21 cellular contexts compared by ENCODE assay signal in genomic region chr17:43132117-43132516, GRCh38. TPM values are rescaled to one million over a fixed set of nuclear protein-coding genes. Genes with fewer than 3 reads are reported as not detected.
DNase-seq lines count a peak whose midpoint lies in the region; ATAC-seq, FAIRE-seq and TF ChIP-seq lines count a peak whose summit lies in the region.
"Had no signal": no experiment of that assay in that cellular context is flagged by ENCODE, and none has a peak within 500 bp of the region (broad histone marks: within the 10 kb centered on the region; RNA-seq: fewer than 3 reads in every experiment).

No MANE protein-coding gene starts in this region.

- POLR2A ChIA-PET in A549 (lab: Yijun Ruan, JAX) (no interaction called here), IMR-90 (lab: Charles Lee; ENCODE audit: unreplicated experiment) (interaction anchor here (0.6 kb wide), 1 partner anchor 14 kb away, joined by 7 read pairs; no protein-coding TSS in a partner anchor)

- no peak for DNase-seq in A549 (ENCODE audit: low read depth in 1 of 2, low spot score in 1 of 2)
- no peak for DNase-seq in IMR-90
- DNase-seq in T-helper 17 cell = no peak
- DNase-seq in upper lobe of right lung = no peak
- no peak for DNase-seq in esophagus squamous epithelium (lab: John Stamatoyannopoulos, UW)
- DNase-seq: ACHN; BE2C; Caco-2; CD4-positive, alpha-beta T cell; DMS79; GDM1; HCEC 1CT had no signal

- H3K9me1 ChIP-seq in IMR-90 (ENCODE audit: insufficient read depth, low read length) = no peaks in the 10 kb centered on the region

- H2BK5ac ChIP-seq in IMR-90 (ENCODE audit: low read depth, low read length, poor library complexity, severe bottlenecking) = no peak overlapping the region

- H3K9me3 ChIP-seq in A549 (no peaks in the 10 kb centered on the region), IMR-90 (ENCODE audit: control insufficient read depth, insufficient read depth, low read length) (no peaks in the 10 kb centered on the region), T-helper 17 cell (ENCODE audit: control insufficient read depth, low read length, poor library complexity, severe bottlenecking) (no peaks in the 10 kb centered on the region), upper lobe of right lung (no peaks in the 10 kb centered on the region), esophagus squamous epithelium (no peaks in the 10 kb centered on the region)
- H3K9me3 ChIP-seq: BE2C, Caco-2 had no signal

- H3K27ac Mint-ChIP-seq in T-helper 17 cell = peak overlapping the region; percentile 0
- H3K27ac Mint-ChIP-seq: CD4-positive, alpha-beta T cell; GM23338; IgD-negative memory B cell had no signal

- peaks cover 7% of the 10 kb centered on the region for H3K4me1 Mint-ChIP-seq in T-helper 17 cell
- H3K4me1 Mint-ChIP-seq: GM23338 had no signal

- CTCF ChIA-PET in A549 (lab: Yijun Ruan, JAX) (interaction anchor here (1.0 kb wide), 1 partner anchor 50 kb away, joined by 3 read pairs; no protein-coding TSS in a partner anchor), IMR-90 (lab: Yijun Ruan, JAX) (no interaction called here)

- 95% methylated on average over 2 of the region's 2 CpGs for WGBS in A549 (ENCODE audit: missing lambda C conversion rate)
- WGBS in IMR-90 (ENCODE audit: extremely low coverage in 2 of 2, insufficient read length in 1 of 2), 2 experiments = no CpG with 5 or more reads among the region's 2 CpGs
- WGBS in esophagus squamous epithelium, 2 donors = 92% methylated on average over 2 of the region's 2 CpGs; no CpG with 5 or more reads in 1 of the 2 donors

- H3K27me3 ChIP-seq in IMR-90 (ENCODE audit: control insufficient read depth, insufficient read depth, low read length) = no peaks in the 10 kb centered on the region
- no peaks in the 10 kb centered on the region for H3K27me3 ChIP-seq in upper lobe of right lung
- H3K27me3 ChIP-seq in esophagus squamous epithelium = no peaks in the 10 kb centered on the region
- H3K27me3 ChIP-seq: BE2C had no signal

- H2BK15ac ChIP-seq in IMR-90 (ENCODE audit: low read depth, low read length) = no peak overlapping the region

- no peak overlapping the region for H2AFZ ChIP-seq in IMR-90 (replicated peaks; ENCODE audit: low read length, poor library complexity)
- H2AFZ ChIP-seq: GM23338 had no signal

- no peak for TF ChIP-seq EP300 in A549 (IDR thresholded peaks at IDR 0.05)

- H3K4me3 ChIP-seq in A549 (no peak overlapping the region), IMR-90 (ENCODE audit: insufficient read depth, low read depth, low read length) (no peak overlapping the region), upper lobe of right lung (no peak overlapping the region), esophagus squamous epithelium (no peak overlapping the region)
- H3K4me3 ChIP-seq: GM23338 had no signal

- dilution Hi-C loops in IMR-90 (cut with HindIII; ENCODE audit: low sequenced_read_pairs, unreplicated experiment) = no loop called here

- H3K18ac ChIP-seq in IMR-90 (ENCODE audit: low read depth, low read length) = no peak overlapping the region

- H2AK5ac ChIP-seq in IMR-90 (ENCODE audit: low read depth, low read length) = no peak overlapping the region

- H4K91ac ChIP-seq in IMR-90 (ENCODE audit: insufficient read depth, low read depth, low read length) = no peak overlapping the region

- TF ChIP-seq RAD21 in A549 (conservative IDR thresholded peaks at IDR 0.05 in 1 of 2, IDR thresholded peaks at IDR 0.05 in 1 of 2) = no peak
- no peak for TF ChIP-seq RAD21 in IMR-90 (IDR thresholded peaks at IDR 0.05; ENCODE audit: low read length)

- H2BK20ac ChIP-seq in IMR-90 (ENCODE audit: low read depth, low read length) = no peak overlapping the region

- BruUV-seq in IMR-90 (replicated peaks; lab: Mats Ljungman, UMichigan) = no TSS peak

- H4K8ac ChIP-seq in IMR-90 (ENCODE audit: low read depth in 2 of 2, low read length in 2 of 2) = no peak overlapping the region

- intact Hi-C loops in IMR-90 (cut with micrococcal nuclease) = no loop called here
- intact Hi-C loops in upper lobe of right lung (cut with DNase I) = no loop called here
- intact Hi-C loops in esophagus squamous epithelium (cut with DNase I) = no loop called here

- ATAC-seq in A549 = no peak
- ATAC-seq in IMR-90 (ENCODE audit: low read depth) = no peak
- no peak for ATAC-seq in T-helper 17 cell
- peak; percentile 36 for ATAC-seq in upper lobe of right lung
- no peak for ATAC-seq in HG02610 (IDR thresholded peaks at IDR 0.05; ENCODE audit: unreplicated experiment)
- ATAC-seq: GM23338 had no signal

- in situ Hi-C loops in IMR-90 (cut with MboI; ENCODE audit: low sequenced_read_pairs) = no loop called here

- TF ChIP-seq CTCF in A549 (IDR thresholded peaks at IDR 0.05) (no peak), IMR-90 (conservative IDR thresholded peaks at IDR 0.05; ENCODE audit: low read depth, low read length) (no peak), upper lobe of right lung (IDR thresholded peaks at IDR 0.05) (no peak), esophagus squamous epithelium (IDR thresholded peaks at IDR 0.05) (no peak)

- no peak overlapping the region for H3K14ac ChIP-seq in IMR-90 (replicated peaks; ENCODE audit: low read depth, low read length)

- H2AK9ac ChIP-seq in IMR-90 (replicated peaks; ENCODE audit: low read depth, low read length, poor library complexity) = no peak overlapping the region

- no peaks in the 10 kb centered on the region for H3K27me3 Mint-ChIP-seq in T-helper 17 cell
- H3K27me3 Mint-ChIP-seq: CD4-positive, alpha-beta T cell; IgD-negative memory B cell had no signal

- H3K4ac ChIP-seq in IMR-90 (ENCODE audit: low read depth, low read length) = no peak overlapping the region

- H3K23ac ChIP-seq in IMR-90 (ENCODE audit: low read depth, low read length) = no peak overlapping the region

- TF ChIP-seq POLR2A in A549 (IDR thresholded peaks at IDR 0.05; ENCODE audit: low read length) = no peak
- TF ChIP-seq POLR2A in IMR-90 (IDR thresholded peaks at IDR 0.05; ENCODE audit: low read depth, low read length) = no peak
- TF ChIP-seq POLR2A in esophagus squamous epithelium (IDR thresholded peaks at IDR 0.05) = no peak

- H4K5ac ChIP-seq in IMR-90 (ENCODE audit: low read depth, low read length) = no peak overlapping the region

- H4K20me1 ChIP-seq in IMR-90 (ENCODE audit: insufficient read depth, low read length) = no peaks in the 10 kb centered on the region

- H3K56ac ChIP-seq in IMR-90 (ENCODE audit: extremely low read depth, insufficient read depth, low read length) = no peak overlapping the region

- no peak overlapping the region for H3K27ac ChIP-seq in A549
- H3K27ac ChIP-seq in IMR-90 (ENCODE audit: insufficient read depth, low read length) = no peak overlapping the region
- H3K27ac ChIP-seq in upper lobe of right lung = no peak overlapping the region
- H3K27ac ChIP-seq in esophagus squamous epithelium = no peak overlapping the region
- H3K27ac ChIP-seq: C4-2B, HL-60 had no signal

- H3K79me1 ChIP-seq in IMR-90 (ENCODE audit: low read depth in 1 of 2, low read length in 2 of 2) = peaks cover 16 to 26% of the 10 kb centered on the region in 2 experiments

- H3K9ac ChIP-seq in IMR-90 (ENCODE audit: low read depth, low read length) = no peak overlapping the region

- H2BK120ac ChIP-seq in IMR-90 (ENCODE audit: low read depth, low read length) = no peak overlapping the region

- H3K36me3 Mint-ChIP-seq in T-helper 17 cell (ENCODE audit: low read depth) = peaks cover 4% of the 10 kb centered on the region

- H3K36me3 ChIP-seq in IMR-90 (ENCODE audit: control insufficient read depth, insufficient read depth, low read length) = peaks cover 30% of the 10 kb centered on the region
- H3K36me3 ChIP-seq in upper lobe of right lung = peaks cover 31% of the 10 kb centered on the region
- H3K36me3 ChIP-seq in esophagus squamous epithelium = peaks cover 0 to 46% (median 3%) of the 10 kb centered on the region in 3 donors
- H3K36me3 ChIP-seq: BE2C had no signal

- H3K4me3 Mint-ChIP-seq in T-helper 17 cell = no peak overlapping the region
- H3K4me3 Mint-ChIP-seq: CD4-positive, alpha-beta T cell; GM23338; IgD-negative memory B cell had no signal

- H3K4me1 ChIP-seq in A549 (no peaks in the 10 kb centered on the region), IMR-90 (ENCODE audit: control insufficient read depth, insufficient read depth, low read length) (no peaks in the 10 kb centered on the region), upper lobe of right lung (peaks cover 16% of the 10 kb centered on the region), esophagus squamous epithelium (peaks cover 0 to 31% (median 5%) of the 10 kb centered on the region in 3 donors)
- H3K4me1 ChIP-seq: BE2C had no signal

- no peak for FAIRE-seq in A549 (lab: Jason Lieb, UNC)
- FAIRE-seq: D721Med, GM12892, GM18507, H54 had no signal

- H3K4me2 ChIP-seq in A549 (no peak overlapping the region), IMR-90 (ENCODE audit: low read depth, low read length) (no peak overlapping the region)
- H3K4me2 ChIP-seq: GM23338 had no signal

TF ChIP-seq in A549, 52 proteins besides CTCF, POLR2A, EP300 and RAD21 (continues in another document):
- TF ChIP-seq MAFK (IDR thresholded peaks at IDR 0.05; ENCODE audit: partially characterized antibody) = peak; percentile 75

TF ChIP-seq in IMR-90, 13 proteins besides CTCF, POLR2A, EP300 and RAD21 (continues in another document):
- no peak for TF ChIP-seq NFE2L2 (IDR thresholded peaks at IDR 0.05; ENCODE audit: low read depth, low read length)

RNA-seq across cellular contexts. Expression of gene BRCA1, which starts 7.0 kb away (rescaled TPM):
- polyA plus RNA-seq in A549 (2011; rRNA removed) (62.5 and 71.8 TPM in 2 replicates), A549 (2017; fragmentation: RNase III; extraction: RNeasy Plus Mini Kit Qiagen cat#74134 plus additional on column Dnase treatment) (41.0 to 45.5 TPM (median 41.6 TPM) in 3 replicates), IMR-90 (2012; rRNA removed) (8.3 and 9.5 TPM in 2 replicates)
- 47.2 and 49.5 TPM in 2 replicates for polyA plus RNA-seq in A549 (2012; cell fraction: cytosol; rRNA removed)
- polyA plus RNA-seq in A549 (2012; cell fraction: nucleus; rRNA removed) = 73.7 and 88.4 TPM in 2 replicates
- polyA minus RNA-seq in A549 (2011; rRNA and poly(A)+ RNA removed) = 107 and 122 TPM in 2 replicates
- total RNA-seq in IMR-90 (2012; rRNA removed) (17.7 and 20.0 TPM in 2 replicates), T-helper 17 cell (1 to 10 TPM; 2.1 to 3.4 TPM), upper lobe of right lung (4.0 TPM), esophagus squamous epithelium (10 to 100 TPM in 2 of 4 donors, 1 to 10 TPM in 2; 6.3 to 20.7 (median 9.8) TPM)
- 3.0 and 6.3 TPM in 2 replicates for polyA plus RNA-seq in IMR-90 (2012; cell fraction: cytosol; rRNA removed)
- polyA plus RNA-seq in IMR-90 (2012; cell fraction: nucleus; rRNA removed; ENCODE audit: low replicate concordance) = 4.9 and 7.4 TPM in 2 replicates

RNA-seq across cellular contexts. Expression of gene NBR1, which starts 38.9 kb away (rescaled TPM):
- polyA plus RNA-seq in A549 (2011; rRNA removed) (86.8 and 103 TPM in 2 replicates), A549 (2017; fragmentation: RNase III; extraction: RNeasy Plus Mini Kit Qiagen cat#74134 plus additional on column Dnase treatment) (40.6 to 46.9 TPM (median 41.8 TPM) in 3 replicates), IMR-90 (2012; rRNA removed) (47.7 and 52.4 TPM in 2 replicates)
- polyA plus RNA-seq in A549 (2012; cell fraction: cytosol; rRNA removed) = 17.3 and 21.1 TPM in 2 replicates
- 10.8 and 13.5 TPM in 2 replicates for polyA plus RNA-seq in A549 (2012; cell fraction: nucleus; rRNA removed)
- polyA minus RNA-seq in A549 (2011; rRNA and poly(A)+ RNA removed) = 79.4 and 104 TPM in 2 replicates
- total RNA-seq in IMR-90 (2012; rRNA removed) (105 and 132 TPM in 2 replicates), T-helper 17 cell (10 to 100 TPM; 55.1 to 55.8 TPM), upper lobe of right lung (80.4 TPM), esophagus squamous epithelium (10 to 100 TPM; 30.6 to 61.6 (median 42.0) TPM)
- 24.9 and 33.5 TPM in 2 replicates for polyA plus RNA-seq in IMR-90 (2012; cell fraction: cytosol; rRNA removed)
- 9.6 and 31.7 TPM in 2 replicates for polyA plus RNA-seq in IMR-90 (2012; cell fraction: nucleus; rRNA removed; ENCODE audit: low replicate concordance)
